1 cellular context compared by ENCODE assay signal in the genomic region with DNA sequence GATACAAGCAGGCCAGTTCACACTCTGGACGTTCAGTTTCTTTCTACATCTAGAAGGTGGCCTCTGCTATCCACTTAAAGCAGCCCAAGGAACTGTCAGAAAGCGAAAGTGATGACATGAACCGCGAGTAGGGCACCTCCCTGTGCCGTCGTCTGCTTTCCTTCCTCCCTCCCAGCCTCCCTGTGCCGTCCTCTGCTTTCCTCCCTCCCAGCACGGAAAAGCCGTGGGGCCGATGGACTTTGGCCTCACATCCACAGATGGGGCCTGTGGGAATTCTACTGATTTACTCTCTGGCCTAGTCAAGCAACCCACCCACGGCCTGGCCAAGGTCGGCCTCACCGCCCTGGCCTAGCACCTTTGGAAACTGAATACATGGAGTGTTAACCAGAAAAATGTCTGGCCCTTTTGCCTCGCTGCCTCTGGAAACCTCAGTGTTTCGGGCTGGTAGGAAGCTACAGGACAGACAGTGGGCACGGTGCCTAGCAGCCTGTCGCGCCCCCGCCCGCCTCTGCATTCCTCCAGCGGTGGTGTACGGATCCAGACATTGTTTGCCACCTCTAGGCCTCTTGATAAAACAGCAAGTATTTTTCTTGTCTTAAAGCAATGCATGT.
TF ChIP-seq lines count a peak whose summit lies in the region.

No MANE protein-coding gene starts in this region.

TF ChIP-seq in HepG2, 621 proteins besides CTCF, POLR2A, EP300 and RAD21 (continued from another document and continues in another):
- TF ChIP-seq, protein P1, sequence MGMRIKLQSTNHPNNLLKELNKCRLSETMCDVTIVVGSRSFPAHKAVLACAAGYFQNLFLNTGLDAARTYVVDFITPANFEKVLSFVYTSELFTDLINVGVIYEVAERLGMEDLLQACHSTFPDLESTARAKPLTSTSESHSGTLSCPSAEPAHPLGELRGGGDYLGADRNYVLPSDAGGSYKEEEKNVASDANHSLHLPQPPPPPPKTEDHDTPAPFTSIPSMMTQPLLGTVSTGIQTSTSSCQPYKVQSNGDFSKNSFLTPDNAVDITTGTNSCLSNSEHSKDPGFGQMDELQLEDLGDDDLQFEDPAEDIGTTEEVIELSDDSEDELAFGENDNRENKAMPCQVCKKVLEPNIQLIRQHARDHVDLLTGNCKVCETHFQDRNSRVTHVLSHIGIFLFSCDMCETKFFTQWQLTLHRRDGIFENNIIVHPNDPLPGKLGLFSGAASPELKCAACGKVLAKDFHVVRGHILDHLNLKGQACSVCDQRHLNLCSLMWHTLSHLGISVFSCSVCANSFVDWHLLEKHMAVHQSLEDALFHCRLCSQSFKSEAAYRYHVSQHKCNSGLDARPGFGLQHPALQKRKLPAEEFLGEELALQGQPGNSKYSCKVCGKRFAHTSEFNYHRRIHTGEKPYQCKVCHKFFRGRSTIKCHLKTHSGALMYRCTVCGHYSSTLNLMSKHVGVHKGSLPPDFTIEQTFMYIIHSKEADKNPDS (CRISPR knock-in tag; IDR thresholded peaks at IDR 0.05): no peak
- TF ChIP-seq ZNF597 (CRISPR knock-in tag; IDR thresholded peaks at IDR 0.05) (no peak), TFE3 (CRISPR knock-in tag; IDR thresholded peaks at IDR 0.05) (peak; percentile 41; the same call in 1 of the 2 replicates), ZNF280B (CRISPR knock-in tag; IDR thresholded peaks at IDR 0.05; ENCODE audit: borderline replicate concordance) (peak; percentile 72; the same call in 1 of the 2 replicates), HOXA9 (CRISPR knock-in tag; IDR thresholded peaks at IDR 0.05; ENCODE audit: borderline replicate concordance) (no peak), ZNF746 (CRISPR knock-in tag; IDR thresholded peaks at IDR 0.05) (peak; percentile 76; the same call in 1 of the 2 replicates), KDM5B (CRISPR knock-in tag; IDR thresholded peaks at IDR 0.05; ENCODE audit: borderline replicate concordance) (peak; percentile 74), ZNF18 (CRISPR knock-in tag; IDR thresholded peaks at IDR 0.05; ENCODE audit: insufficient replicate concordance) (no peak), IRX3 (CRISPR knock-in tag; IDR thresholded peaks at IDR 0.05; ENCODE audit: borderline replicate concordance, low read depth) (no peak), ZKSCAN8 (CRISPR knock-in tag; IDR thresholded peaks at IDR 0.05; ENCODE audit: borderline replicate concordance) (peak; percentile 84; the same call in 1 of the 2 replicates), ZNF773 (CRISPR knock-in tag; IDR thresholded peaks at IDR 0.05; ENCODE audit: borderline replicate concordance) (no peak), THRA (CRISPR knock-in tag; IDR thresholded peaks at IDR 0.05; ENCODE audit: borderline replicate concordance) (0 out of 2 replicates have a peak, but pooled peaks have one; percentile 39), LCORL (IDR thresholded peaks at IDR 0.05) (peak; percentile 80), LCORL (CRISPR knock-in tag; IDR thresholded peaks at IDR 0.05) (peak; percentile 73), NR2F1 (CRISPR knock-in tag; IDR thresholded peaks at IDR 0.05) (peak in 1 of 2 experiments; percentile 26; a peak in 1 of 4 replicates), ZFP37 (CRISPR knock-in tag; IDR thresholded peaks at IDR 0.05; ENCODE audit: borderline replicate concordance) (peak; percentile 36; the same call in 1 of the 2 replicates), ZNF703 (CRISPR knock-in tag; IDR thresholded peaks at IDR 0.05; ENCODE audit: borderline replicate concordance) (no peak), KAT8 (CRISPR knock-in tag; IDR thresholded peaks at IDR 0.05) (peak; percentile 82), RERE (CRISPR knock-in tag; IDR thresholded peaks at IDR 0.05; ENCODE audit: low read depth) (no peak), ISX (CRISPR knock-in tag; conservative IDR thresholded peaks at IDR 0.05) (no peak), ZNF510 (CRISPR knock-in tag; IDR thresholded peaks at IDR 0.05; ENCODE audit: low read depth) (no peak; the same call in 1 of the 2 replicates), ZUFSP (CRISPR knock-in tag; IDR thresholded peaks at IDR 0.05; ENCODE audit: borderline replicate concordance) (no peak), NR1H2 (CRISPR knock-in tag; IDR thresholded peaks at IDR 0.05; ENCODE audit: borderline replicate concordance, low read depth) (peak; percentile 87; the same call in 1 of the 2 replicates), ZBTB7A (CRISPR knock-in tag; IDR thresholded peaks at IDR 0.05) (0 out of 2 replicates have a peak, but pooled peaks have one; percentile 68), ZNF768 (CRISPR knock-in tag; IDR thresholded peaks at IDR 0.05) (peak; percentile 46; the same call in 1 of the 2 replicates), ZEB1 (IDR thresholded peaks at IDR 0.05; ENCODE audit: insufficient replicate concordance, low read depth) (no peak), MED8 (CRISPR knock-in tag; IDR thresholded peaks at IDR 0.05; ENCODE audit: insufficient replicate concordance) (peak; percentile 42)
- TF ChIP-seq, protein P2, sequence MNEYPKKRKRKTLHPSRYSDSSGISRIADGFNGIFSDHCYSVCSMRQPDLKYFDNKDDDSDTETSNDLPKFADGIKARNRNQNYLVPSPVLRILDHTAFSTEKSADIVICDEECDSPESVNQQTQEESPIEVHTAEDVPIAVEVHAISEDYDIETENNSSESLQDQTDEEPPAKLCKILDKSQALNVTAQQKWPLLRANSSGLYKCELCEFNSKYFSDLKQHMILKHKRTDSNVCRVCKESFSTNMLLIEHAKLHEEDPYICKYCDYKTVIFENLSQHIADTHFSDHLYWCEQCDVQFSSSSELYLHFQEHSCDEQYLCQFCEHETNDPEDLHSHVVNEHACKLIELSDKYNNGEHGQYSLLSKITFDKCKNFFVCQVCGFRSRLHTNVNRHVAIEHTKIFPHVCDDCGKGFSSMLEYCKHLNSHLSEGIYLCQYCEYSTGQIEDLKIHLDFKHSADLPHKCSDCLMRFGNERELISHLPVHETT (CRISPR knock-in tag; conservative IDR thresholded peaks at IDR 0.05): peak; percentile 26; the same call in 1 of the 2 replicates
- TF ChIP-seq, protein P3, sequence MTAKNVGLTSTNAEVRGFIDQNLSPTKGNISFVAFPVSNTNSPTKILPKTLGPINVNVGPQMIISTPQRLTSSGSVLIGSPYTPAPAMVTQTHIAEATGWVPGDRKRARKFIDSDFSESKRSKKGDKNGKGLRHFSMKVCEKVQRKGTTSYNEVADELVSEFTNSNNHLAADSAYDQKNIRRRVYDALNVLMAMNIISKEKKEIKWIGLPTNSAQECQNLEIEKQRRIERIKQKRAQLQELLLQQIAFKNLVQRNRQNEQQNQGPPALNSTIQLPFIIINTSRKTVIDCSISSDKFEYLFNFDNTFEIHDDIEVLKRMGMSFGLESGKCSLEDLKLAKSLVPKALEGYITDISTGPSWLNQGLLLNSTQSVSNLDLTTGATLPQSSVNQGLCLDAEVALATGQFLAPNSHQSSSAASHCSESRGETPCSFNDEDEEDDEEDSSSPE (CRISPR knock-in tag; IDR thresholded peaks at IDR 0.05): peak; percentile 40
- TF ChIP-seq, protein P4, sequence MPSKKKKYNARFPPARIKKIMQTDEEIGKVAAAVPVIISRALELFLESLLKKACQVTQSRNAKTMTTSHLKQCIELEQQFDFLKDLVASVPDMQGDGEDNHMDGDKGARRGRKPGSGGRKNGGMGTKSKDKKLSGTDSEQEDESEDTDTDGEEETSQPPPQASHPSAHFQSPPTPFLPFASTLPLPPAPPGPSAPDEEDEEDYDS (CRISPR knock-in tag; IDR thresholded peaks at IDR 0.05): peak; percentile 50; the same call in 1 of the 2 replicates
